ENCODE assay signal across 7 cellular contexts in genomic region chr6:129749749-129750120, GRCh38. TPM values are rescaled to one million over a fixed set of nuclear protein-coding genes. Genes with fewer than 3 reads are reported as not detected.
DNase-seq lines count a peak whose midpoint lies in the region; ATAC-seq and TF ChIP-seq lines count a peak whose summit lies in the region.

No MANE protein-coding gene starts in this region.

- ATAC-seq in GM18867 (IDR thresholded peaks at IDR 0.05; ENCODE audit: unreplicated experiment): peak; percentile 37
- peak; percentile 47 for ATAC-seq in HG03139 (IDR thresholded peaks at IDR 0.05; ENCODE audit: unreplicated experiment)
- ATAC-seq in Right ventricle myocardium superior (ENCODE audit: poor library complexity): peak; percentile 75
- ATAC-seq in GM18520 (IDR thresholded peaks at IDR 0.05; ENCODE audit: unreplicated experiment): no peak
- no peak for ATAC-seq in HG03280 (IDR thresholded peaks at IDR 0.05; ENCODE audit: unreplicated experiment)

- no peak overlapping the region for H3K4me3 ChIP-seq in uterus

- TF ChIP-seq POLR2A in uterus (IDR thresholded peaks at IDR 0.05): no peak

- H3K36me3 ChIP-seq in uterus: no peaks in the 10 kb centered on the region

- H3K9me3 ChIP-seq in uterus: no peaks in the 10 kb centered on the region

- DNase-seq in SW 1271 (lab: John Stamatoyannopoulos, UW): peak; percentile 40 to 60
- DNase-seq in Right ventricle myocardium superior: no peak
- DNase-seq in uterus: no peak

- H3K27ac ChIP-seq in uterus: peak overlapping the region; percentile 62 to 83

- no peak for TF ChIP-seq CTCF in uterus (IDR thresholded peaks at IDR 0.05)

- H3K4me1 ChIP-seq in uterus: peaks cover 0 to 5% of the 10 kb centered on the region in 2 donors

- H3K27me3 ChIP-seq in uterus: no peaks in the 10 kb centered on the region

- intact Hi-C loops in Right ventricle myocardium superior (cut with DNase I) (loop anchor here (2.0 kb wide), 1 partner anchor 151 kb away; no protein-coding TSS in a partner anchor), uterus (cut with DNase I; ENCODE audit: low total_unique reads) (no loop called here)

RNA-seq across cellular contexts. Expression of gene ARHGAP18, which starts 39.8 kb away (rescaled TPM):
- 7.9 TPM for total RNA-seq in Right ventricle myocardium superior
- total RNA-seq in uterus: 10 to 100 TPM in 3 of 4 donors, 1 to 10 TPM in 1; 6.3 to 36.7 (median 15.4) TPM

Comparison
In these comparisons a context has a peak if more than half of its experiments do, and no peak if none do; other contexts are left out.
1. ATAC-seq: peak in GM18867 (single experiment), HG03139 (single experiment) and Right ventricle myocardium superior (single experiment); none in GM18520 (single experiment) and HG03280 (single experiment).
2. DNase-seq: peak in SW 1271 (2 of 2); none in Right ventricle myocardium superior (single experiment) and uterus (0 of 2).